ENCODE assay signal across 34 cellular contexts in genomic region chr19:55498246-55498645, GRCh38. TPM values are rescaled to one million over a fixed set of nuclear protein-coding genes. Genes with fewer than 3 reads are reported as not detected.
"Had no signal": no experiment of that assay in that cellular context is flagged by ENCODE, and none has a peak within 500 bp of the region (broad histone marks: within the 10 kb centered on the region; RNA-seq: fewer than 3 reads in every experiment).

No MANE protein-coding gene starts in this region.

- H3K4me2 ChIP-seq: hepatocyte had no signal

- H3K4me3 Mint-ChIP-seq: dendritic cell treated with granulocyte-macrophage colony-stimulating factor and Interleukin-4, amounts not matched to agents 40 ng/mL and 50 ng/mL, for 4 days; endodermal cell; mesothelial cell of epicardium; naive thymus-derived CD4-positive, alpha-beta T cell; nephron; stimulated activated effector memory CD8-positive, alpha-beta T cell treated with anti-CD3 and anti-CD28 coated beads, Interleukin-12 subunit alpha, Interleukin-12 subunit beta, amount 100 ng/mL, for 72 hours had no signal

- H3K79me2 ChIP-seq: hepatocyte had no signal

- H3K4me3 ChIP-seq: colonic mucosa, gastroesophageal sphincter, heart left ventricle, hepatocyte, left lung, mucosa of descending colon, ovary, psoas muscle, sigmoid colon, transverse colon, upper lobe of right lung, uterus had no signal

- H3K36me3 Mint-ChIP-seq: mesothelial cell of epicardium had no signal

- H3K27ac Mint-ChIP-seq: dendritic cell treated with granulocyte-macrophage colony-stimulating factor and Interleukin-4, amounts not matched to agents 40 ng/mL and 50 ng/mL, for 4 days; endodermal cell; mesothelial cell of epicardium; naive thymus-derived CD4-positive, alpha-beta T cell; nephron; stimulated activated effector memory CD8-positive, alpha-beta T cell treated with anti-CD3 and anti-CD28 coated beads, Interleukin-12 subunit alpha, Interleukin-12 subunit beta, amount 100 ng/mL, for 72 hours had no signal

- H3K27me3 ChIP-seq: colonic mucosa, gastroesophageal sphincter, hepatocyte, ovary, sigmoid colon, uterus had no signal

- DNase-seq: colonic mucosa; effector CD8-positive, alpha-beta T cell; endodermal cell; foreskin fibroblast; left cardiac atrium; mesenchymal stem cell; naive thymus-derived CD4-positive, alpha-beta T cell; occipital lobe; ovary; sigmoid colon; stimulated activated CD4-positive, alpha-beta T cell treated with anti-CD3 and anti-CD28 coated beads, Interleukin-2, amount 100 ng/mL, for 24 hours; stimulated activated CD4-positive, alpha-beta T cell treated with anti-CD3 and anti-CD28 coated beads, Interleukin-4, amount 100 ng/mL, for 24 hours; stimulated activated naive CD4-positive, alpha-beta T cell treated with Interleukin-2 at 50 U/mL for 16 hours; transverse colon; upper lobe of right lung; uterus had no signal

- H3K36me3 ChIP-seq: colonic mucosa, left lung, ovary, transverse colon, upper lobe of right lung, uterus had no signal

- H3K9me3 ChIP-seq: colonic mucosa, gastroesophageal sphincter, heart left ventricle, left lung, mucosa of descending colon, ovary, psoas muscle, sigmoid colon, transverse colon, upper lobe of right lung, uterus had no signal

- H3K4me1 ChIP-seq: colonic mucosa, psoas muscle, upper lobe of right lung, uterus had no signal

- H3K27me3 Mint-ChIP-seq: naive thymus-derived CD4-positive, alpha-beta T cell had no signal

- H3K9me3 Mint-ChIP-seq: dendritic cell treated with granulocyte-macrophage colony-stimulating factor and Interleukin-4, amounts not matched to agents 40 ng/mL and 50 ng/mL, for 4 days; mesothelial cell of epicardium; nephron; stimulated activated effector memory CD8-positive, alpha-beta T cell treated with anti-CD3 and anti-CD28 coated beads, Interleukin-12 subunit alpha, Interleukin-12 subunit beta, amount 100 ng/mL, for 72 hours had no signal

- H3K27ac ChIP-seq: colonic mucosa, epithelial cell of prostate, gastroesophageal sphincter, heart left ventricle, hepatocyte, left lung, ovary, psoas muscle, transverse colon, upper lobe of right lung, uterus had no signal

- H3K4me1 Mint-ChIP-seq: endodermal cell had no signal

- H2AFZ ChIP-seq: hepatocyte had no signal

RNA-seq across cellular contexts. Expression of gene SSC5D, which starts 10.0 kb away (rescaled TPM):
- total RNA-seq: lung microvascular endothelial cell had no signal

RNA-seq across cellular contexts. Expression of gene C19orf85, which starts 33.7 kb away (rescaled TPM):
- total RNA-seq: colonic mucosa; esophagus mucosa; gastroesophageal sphincter; heart left ventricle; hepatocyte; kidney epithelial cell; left cardiac atrium; left lung; lower leg skin; lung microvascular endothelial cell; mesothelial cell of epicardium; mucosa of descending colon; naive thymus-derived CD4-positive, alpha-beta T cell; occipital lobe; ovary; psoas muscle; renal cortical epithelial cell; right cardiac atrium; sigmoid colon; skeletal muscle tissue; transverse colon; upper lobe of right lung; uterus had no signal
